ENCODE assay signal across 8 cellular contexts in the genomic region with DNA sequence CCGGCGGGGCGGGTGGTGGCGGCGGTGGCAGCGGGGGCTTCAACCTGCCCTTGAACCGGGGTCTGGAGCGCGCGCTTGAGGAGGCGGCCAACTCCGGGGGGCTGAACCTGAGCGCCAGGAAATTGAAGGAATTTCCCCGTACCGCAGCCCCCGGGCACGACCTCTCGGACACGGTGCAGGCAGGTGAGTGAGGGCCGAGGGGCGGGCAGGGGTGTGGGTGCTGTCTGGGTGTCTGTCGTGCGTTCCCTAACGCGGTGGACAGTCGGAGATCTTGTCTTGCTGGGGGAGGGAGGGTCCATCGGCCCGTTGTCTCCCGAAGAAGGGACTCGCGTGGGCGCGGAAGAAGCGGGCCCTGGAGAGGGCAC. TPM values are rescaled to one million over a fixed set of nuclear protein-coding genes. Genes with fewer than 3 reads are reported as not detected.
A peak's percentile ranks its signal among the peaks of the same experiment; 100 is the strongest.
DNase-seq lines count a peak whose midpoint lies in the region; ATAC-seq, FAIRE-seq and TF ChIP-seq lines count a peak whose summit lies in the region.

No MANE protein-coding gene starts in this region.

- TF ChIP-seq CTCF in A549 (IDR thresholded peaks at IDR 0.05) (no peak), epithelial cell of proximal tubule (conservative IDR thresholded peaks at IDR 0.05; ENCODE audit: low read depth, low read length) (no peak), GM10266 (IDR thresholded peaks at IDR 0.05; ENCODE audit: control insufficient read depth, insufficient read depth, low read depth, missing control alignments) (no peak)

- TF ChIP-seq EP300 in A549 (IDR thresholded peaks at IDR 0.05): no peak

- WGBS in A549 (ENCODE audit: missing lambda C conversion rate): no CpG with 5 or more reads among the region's 34 CpGs
- WGBS in neuronal stem cell (ENCODE audit: extremely low coverage in 2 of 2, insufficient read length in 2 of 2, insufficient replicate concordance in 1 of 2), 2 donors: no CpG with 5 or more reads among the region's 34 CpGs

- ATAC-seq in A549 (peak; percentile 33 to 37), GM21528 (IDR thresholded peaks at IDR 0.05; ENCODE audit: low FRiP score, unreplicated experiment) (peak; percentile 2), HG02798 (IDR thresholded peaks at IDR 0.05; ENCODE audit: poor library complexity, unreplicated experiment) (no peak), HG03439 (IDR thresholded peaks at IDR 0.05; ENCODE audit: unreplicated experiment) (no peak)

- H3K27me3 ChIP-seq in SJCRH30 (no peaks in the 10 kb centered on the region), neuronal stem cell (ENCODE audit: control insufficient read depth in 3 of 3, insufficient read depth in 3 of 3, low read depth in 1 of 3, low read length in 3 of 3) (peaks cover 0 to 31% (median 2%) of the 10 kb centered on the region in 3 experiments)

- H3K9me3 ChIP-seq in A549 (no peaks in the 10 kb centered on the region), SJCRH30 (replicated peaks) (no peaks in the 10 kb centered on the region), neuronal stem cell (replicated peaks in 1 of 2; ENCODE audit: control insufficient read depth in 2 of 2, insufficient read depth in 1 of 2, low read depth in 1 of 2, low read length in 2 of 2) (no peaks in the 10 kb centered on the region)

- H4K8ac ChIP-seq in neuronal stem cell (ENCODE audit: low read depth, low read length): no peak overlapping the region

- H3K79me1 ChIP-seq in neuronal stem cell (ENCODE audit: low read depth, low read length): peaks cover 7% of the 10 kb centered on the region

- peak overlapping the region; percentile 87 for H3K23ac ChIP-seq in neuronal stem cell (ENCODE audit: low read depth, low read length, poor library complexity)

- H3K4me1 ChIP-seq in A549: peaks cover 27% of the 10 kb centered on the region
- peaks cover 4% of the 10 kb centered on the region; the same call in 1 of the 2 replicates for H3K4me1 ChIP-seq in SJCRH30
- peaks cover 0 to 2% of the 10 kb centered on the region in 2 donors for H3K4me1 ChIP-seq in neuronal stem cell (ENCODE audit: control insufficient read depth in 2 of 2, insufficient read depth in 1 of 2, low read depth in 1 of 2, low read length in 2 of 2)

- no peak for TF ChIP-seq POLR2A in A549 (IDR thresholded peaks at IDR 0.05; ENCODE audit: low read length)

- H3K4ac ChIP-seq in neuronal stem cell (ENCODE audit: low read length): no peak overlapping the region

- FAIRE-seq in A549 (lab: Jason Lieb, UNC): no peak

- H2AK5ac ChIP-seq in neuronal stem cell (ENCODE audit: low read depth, low read length): peak overlapping the region; percentile 56

- H2BK15ac ChIP-seq in neuronal stem cell (ENCODE audit: low read length): peak overlapping the region; percentile 54

- POLR2A ChIA-PET in A549 (lab: Yijun Ruan, JAX): no interaction called here

- H2BK120ac ChIP-seq in neuronal stem cell (ENCODE audit: low read depth, low read length): no peak overlapping the region

- H3K4me3 ChIP-seq in A549 (peak overlapping the region; percentile 92), SJCRH30 (peak overlapping the region; percentile 96), epithelial cell of proximal tubule (ENCODE audit: low read depth, low read length) (peak overlapping the region; percentile 97), neuronal stem cell (ENCODE audit: low read length in 2 of 2) (peak overlapping the region; percentile 86 to 90)

- no peak for TF ChIP-seq RAD21 in A549 (conservative IDR thresholded peaks at IDR 0.05 in 1 of 2, IDR thresholded peaks at IDR 0.05 in 1 of 2)

- H4K91ac ChIP-seq in neuronal stem cell (ENCODE audit: low read depth, low read length, poor library complexity): no peak overlapping the region

- H2AFZ ChIP-seq in neuronal stem cell (ENCODE audit: low read length): peak overlapping the region; percentile 99

- H3K18ac ChIP-seq in neuronal stem cell (ENCODE audit: low read length): peak overlapping the region; percentile 99

- CTCF ChIA-PET in A549 (lab: Yijun Ruan, JAX): interaction anchor here (3.8 kb wide), 1 partner anchor 167 kb away, joined by 63 read pairs; no protein-coding TSS in a partner anchor

- H3K27ac ChIP-seq in A549 (peak overlapping the region; percentile 89 to 95), SJCRH30 (peak overlapping the region; percentile 92), neuronal stem cell (replicated peaks; ENCODE audit: low read length) (no peak overlapping the region)

- peak overlapping the region; percentile 95 for H3K9ac ChIP-seq in neuronal stem cell (ENCODE audit: low read depth, low read length, poor library complexity)

- H3K14ac ChIP-seq in neuronal stem cell (ENCODE audit: low read length): peak overlapping the region; percentile 97

- peak overlapping the region; percentile 84 for H2BK5ac ChIP-seq in neuronal stem cell (ENCODE audit: low read length)

- H2BK12ac ChIP-seq in neuronal stem cell (ENCODE audit: low read length): peak overlapping the region; percentile 16

- DNase-seq in A549 (ENCODE audit: low read depth in 1 of 2, low spot score in 1 of 2): no peak
- DNase-seq in SJCRH30: no peak
- no peak for DNase-seq in epithelial cell of proximal tubule (ENCODE audit: low read depth)
- DNase-seq in neuronal stem cell (ENCODE audit: low spot score): no peak
- no peak for DNase-seq in GM10266 (ENCODE audit: extremely low spot score)

- no peaks in the 10 kb centered on the region for H3K36me3 ChIP-seq in SJCRH30
- H3K36me3 ChIP-seq in neuronal stem cell (replicated peaks in 1 of 2; ENCODE audit: control insufficient read depth in 2 of 2, insufficient read depth in 2 of 2, low read length in 2 of 2): no peaks in the 10 kb centered on the region

- peak overlapping the region; percentile 85 for H3K4me2 ChIP-seq in A549
- H3K4me2 ChIP-seq in neuronal stem cell (ENCODE audit: insufficient read depth, low read length, poor library complexity, severe bottlenecking): peak overlapping the region; percentile 93

TF ChIP-seq in A549, 52 proteins besides CTCF, POLR2A, EP300 and RAD21:
- TF ChIP-seq MAZ (IDR thresholded peaks at IDR 0.05; ENCODE audit: borderline replicate concordance, low read depth, low read length): no peak
- TF ChIP-seq ESRRA (IDR thresholded peaks at IDR 0.05; ENCODE audit: borderline replicate concordance, low read length): no peak
- TF ChIP-seq TFCP2L1 (CRISPR knock-in tag; IDR thresholded peaks at IDR 0.05): no peak
- TF ChIP-seq, protein P1, sequence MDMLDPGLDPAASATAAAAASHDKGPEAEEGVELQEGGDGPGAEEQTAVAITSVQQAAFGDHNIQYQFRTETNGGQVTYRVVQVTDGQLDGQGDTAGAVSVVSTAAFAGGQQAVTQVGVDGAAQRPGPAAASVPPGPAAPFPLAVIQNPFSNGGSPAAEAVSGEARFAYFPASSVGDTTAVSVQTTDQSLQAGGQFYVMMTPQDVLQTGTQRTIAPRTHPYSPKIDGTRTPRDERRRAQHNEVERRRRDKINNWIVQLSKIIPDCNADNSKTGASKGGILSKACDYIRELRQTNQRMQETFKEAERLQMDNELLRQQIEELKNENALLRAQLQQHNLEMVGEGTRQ (IDR thresholded peaks at IDR 0.05): no peak
- TF ChIP-seq TP53 (CRISPR knock-in tag; IDR thresholded peaks at IDR 0.05): no peak
- no peak for TF ChIP-seq NFE2L2 (conservative IDR thresholded peaks at IDR 0.05; ENCODE audit: low read length)
- TF ChIP-seq ZSCAN20 (CRISPR knock-in tag; IDR thresholded peaks at IDR 0.05): no peak
- no peak for TF ChIP-seq SREBF2 (IDR thresholded peaks at IDR 0.05)
- TF ChIP-seq HDAC2 (IDR thresholded peaks at IDR 0.05): no peak
- TF ChIP-seq, protein P2, sequence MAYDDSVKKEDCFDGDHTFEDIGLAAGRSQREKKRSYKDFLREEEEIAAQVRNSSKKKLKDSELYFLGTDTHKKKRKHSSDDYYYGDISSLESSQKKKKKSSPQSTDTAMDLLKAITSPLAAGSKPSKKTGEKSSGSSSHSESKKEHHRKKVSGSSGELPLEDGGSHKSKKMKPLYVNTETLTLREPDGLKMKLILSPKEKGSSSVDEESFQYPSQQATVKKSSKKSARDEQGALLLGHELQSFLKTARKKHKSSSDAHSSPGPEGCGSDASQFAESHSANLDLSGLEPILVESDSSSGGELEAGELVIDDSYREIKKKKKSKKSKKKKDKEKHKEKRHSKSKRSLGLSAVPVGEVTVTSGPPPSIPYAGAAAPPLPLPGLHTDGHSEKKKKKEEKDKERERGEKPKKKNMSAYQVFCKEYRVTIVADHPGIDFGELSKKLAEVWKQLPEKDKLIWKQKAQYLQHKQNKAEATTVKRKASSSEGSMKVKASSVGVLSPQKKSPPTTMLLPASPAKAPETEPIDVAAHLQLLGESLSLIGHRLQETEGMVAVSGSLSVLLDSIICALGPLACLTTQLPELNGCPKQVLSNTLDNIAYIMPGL (CRISPR knock-in tag; IDR thresholded peaks at IDR 0.05; ENCODE audit: borderline replicate concordance): no peak
- TF ChIP-seq MAFK (IDR thresholded peaks at IDR 0.05; ENCODE audit: partially characterized antibody): no peak
- no peak for TF ChIP-seq FOXS1 (CRISPR knock-in tag; IDR thresholded peaks at IDR 0.05)
- no peak for TF ChIP-seq CHD2 (IDR thresholded peaks at IDR 0.05; ENCODE audit: low read length, partially characterized antibody)
- TF ChIP-seq EHMT2 (IDR thresholded peaks at IDR 0.05; ENCODE audit: low read depth): no peak
- no peak for TF ChIP-seq CHD4 (IDR thresholded peaks at IDR 0.05; ENCODE audit: borderline replicate concordance)
- no peak for TF ChIP-seq CBX8 (IDR thresholded peaks at IDR 0.05)
- no peak for TF ChIP-seq FOSL2 (IDR thresholded peaks at IDR 0.05)
- no peak for TF ChIP-seq FOSL2 (CRISPR knock-in tag; IDR thresholded peaks at IDR 0.05)
- TF ChIP-seq PHF8 (IDR thresholded peaks at IDR 0.05; ENCODE audit: borderline replicate concordance, low read depth): no peak
TF ChIP-seq in A549: peak in this region for 0.

RNA-seq across cellular contexts. Expression of gene LRCH1, which starts 0.5 kb away (rescaled TPM):
- polyA plus RNA-seq in A549 (2011; rRNA removed) (16.4 and 21.9 TPM in 2 replicates), A549 (2017; fragmentation: RNase III; extraction: RNeasy Plus Mini Kit Qiagen cat#74134 plus additional on column Dnase treatment) (7.4 to 8.5 TPM (median 8.2 TPM) in 3 replicates)
- polyA plus RNA-seq in A549 (2012; cell fraction: cytosol; rRNA removed): 3.6 and 4.2 TPM in 2 replicates
- polyA plus RNA-seq in A549 (2012; cell fraction: nucleus; rRNA removed): 3.3 and 4.3 TPM in 2 replicates
- polyA minus RNA-seq in A549 (2011; rRNA and poly(A)+ RNA removed): 18.7 and 19.8 TPM in 2 replicates
- 9.2 and 10.9 TPM in 2 replicates for total RNA-seq in SJCRH30 (2014; rRNA removed; shearing (Covaris generic))
- total RNA-seq in epithelial cell of proximal tubule: 11.9 and 17.0 TPM in 2 replicates
- polyA plus RNA-seq in neuronal stem cell (2013, experiment 1 of 2): 2.3 TPM
- 2.6 TPM for polyA plus RNA-seq in neuronal stem cell (2013, experiment 2 of 2)

Comparison
In these comparisons a context has a peak if more than half of its experiments do, and no peak if none do; other contexts are left out.
1. ATAC-seq: peak in A549 (2 of 2) and GM21528 (single experiment); none in HG02798 (single experiment) and HG03439 (single experiment).
2. Peak in every context shown above with its lines, with median percentiles within 50 percentile points of each other: H3K4me3 ChIP-seq.